In the genomic region with DNA sequence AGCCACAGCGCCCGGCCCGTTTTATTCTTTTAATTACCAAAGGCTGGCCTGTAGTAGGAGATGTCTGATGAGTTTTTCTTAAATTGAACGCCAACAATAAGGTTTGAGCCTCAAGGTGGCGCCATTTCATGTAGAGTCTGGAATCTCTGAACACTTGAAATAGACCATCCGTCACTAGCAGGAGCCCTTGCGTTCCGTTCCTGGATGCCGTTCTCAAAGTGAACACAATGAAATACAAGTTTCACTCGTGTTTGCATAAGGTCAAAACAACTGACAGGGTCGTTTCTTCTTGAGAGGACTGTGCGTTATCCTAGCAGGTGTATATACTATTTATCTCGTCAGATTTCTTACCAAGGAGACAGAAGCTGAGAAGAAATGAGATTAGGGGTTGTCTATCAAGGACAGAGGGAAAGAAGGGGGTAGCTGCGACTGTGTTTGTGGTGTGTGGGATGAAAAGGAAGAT, we compare ENCODE assay signal across 8 cellular contexts. TPM values are rescaled to one million over a fixed set of nuclear protein-coding genes. Genes with fewer than 3 reads are reported as not detected.
DNase-seq lines count a peak whose midpoint lies in the region; ATAC-seq, FAIRE-seq and TF ChIP-seq lines count a peak whose summit lies in the region.

No MANE protein-coding gene starts in this region.

- H3K27ac ChIP-seq in A549 (no peak overlapping the region), breast epithelium (no peak overlapping the region)

- POLR2A ChIA-PET in A549 (lab: Yijun Ruan, JAX), result no interaction called here

- CTCF ChIA-PET in A549 (lab: Yijun Ruan, JAX), result interaction anchor here (0.6 to 4.1 kb wide), 31 partner anchors 9 to 617 kb away, joined by 3 to 21 read pairs (median 4); a partner anchor contains a TSS

- TF ChIP-seq CTCF in A549 (IDR thresholded peaks at IDR 0.05), result peak; percentile 80
- TF ChIP-seq CTCF in WI38 (IDR thresholded peaks at IDR 0.05; ENCODE audit: low read depth, low read length), result peak; percentile 52
- peak; percentile 45 to 68 (median 50) for TF ChIP-seq CTCF in breast epithelium (IDR thresholded peaks at IDR 0.05)

- peak; percentile 68 to 78 for TF ChIP-seq RAD21 in A549 (conservative IDR thresholded peaks at IDR 0.05 in 1 of 2, IDR thresholded peaks at IDR 0.05 in 1 of 2)

- H3K36me3 ChIP-seq in breast epithelium, result no peaks in the 10 kb centered on the region

- H3K27me3 ChIP-seq in breast epithelium, result no peaks in the 10 kb centered on the region

- H3K4me3 ChIP-seq in A549 (peak overlapping the region; percentile 14; the same call in 1 of the 3 replicates), WI38 (ENCODE audit: low read depth, low read length) (no peak overlapping the region), breast epithelium (peak overlapping the region in 1 of 3 donors; percentile 33)

- H3K4me2 ChIP-seq in A549, result peak overlapping the region; percentile 65

- no peaks in the 10 kb centered on the region; the same call in 2 of the 3 replicates for H3K4me1 ChIP-seq in A549
- H3K4me1 ChIP-seq in breast epithelium, result no peaks in the 10 kb centered on the region

- TF ChIP-seq EP300 in A549 (IDR thresholded peaks at IDR 0.05), result no peak

- no peak for TF ChIP-seq POLR2A in A549 (IDR thresholded peaks at IDR 0.05; ENCODE audit: low read length)
- no peak for TF ChIP-seq POLR2A in breast epithelium (IDR thresholded peaks at IDR 0.05)

- intact Hi-C loops in breast epithelium (cut with DNase I; ENCODE audit: low total_unique reads), result no loop called here

- DNase-seq in A549 (ENCODE audit: low read depth in 1 of 2, low spot score in 1 of 2) (peak; percentile 58 to 88), GM19238 (ENCODE audit: insufficient read length, low spot score) (peak; percentile 18), NCI-H2196 treated with DMSO at 0.1 percent for 48 hours (lab: John Stamatoyannopoulos, UW; ENCODE audit: unreplicated experiment) (peak; percentile 66), breast epithelium (ENCODE audit: low spot score in 2 of 2) (peak; percentile 69 to 76)
- peak; percentile 52 to 61 (median 54) for DNase-seq in stimulated activated CD4-positive, alpha-beta T cell treated with anti-CD3 and anti-CD28 coated beads, Interleukin-1b, Interleukin-23, amount 100 ng/mL, for 24 hours (ENCODE audit: low read depth in 4 of 4, low spot score in 1 of 4)

- H3K9me3 ChIP-seq in A549 (no peaks in the 10 kb centered on the region), breast epithelium (no peaks in the 10 kb centered on the region)

- ATAC-seq in A549 (peak; percentile 90), GM21390 (IDR thresholded peaks at IDR 0.05; ENCODE audit: unreplicated experiment) (no peak)

- FAIRE-seq in A549 (lab: Jason Lieb, UNC) (peak; percentile 72), islet of Langerhans (lab: Jason Lieb, UNC) (peak; percentile 97)

- 2% methylated on average over 14 of the region's 14 CpGs for WGBS in A549 (ENCODE audit: missing lambda C conversion rate)

TF ChIP-seq in A549, 52 proteins besides CTCF, POLR2A, EP300 and RAD21:
- TF ChIP-seq SMC3 (IDR thresholded peaks at IDR 0.05) (peak; percentile 66), SREBF2 (IDR thresholded peaks at IDR 0.05) (no peak)
- TF ChIP-seq, protein P1, sequence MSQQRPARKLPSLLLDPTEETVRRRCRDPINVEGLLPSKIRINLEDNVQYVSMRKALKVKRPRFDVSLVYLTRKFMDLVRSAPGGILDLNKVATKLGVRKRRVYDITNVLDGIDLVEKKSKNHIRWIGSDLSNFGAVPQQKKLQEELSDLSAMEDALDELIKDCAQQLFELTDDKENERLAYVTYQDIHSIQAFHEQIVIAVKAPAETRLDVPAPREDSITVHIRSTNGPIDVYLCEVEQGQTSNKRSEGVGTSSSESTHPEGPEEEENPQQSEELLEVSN (IDR thresholded peaks at IDR 0.05; ENCODE audit: borderline replicate concordance, low read depth), result no peak
TF ChIP-seq in A549: peak in this region for 1.

RNA-seq across cellular contexts. Expression of a gene that starts 18.7 kb away (rescaled TPM):
- polyA plus RNA-seq in A549 (2011; rRNA removed) (not detected in 2 replicates), A549 (2017; fragmentation: RNase III; extraction: RNeasy Plus Mini Kit Qiagen cat#74134 plus additional on column Dnase treatment) (not detected in 3 replicates)
- not detected in 2 replicates for polyA plus RNA-seq in A549 (2012; cell fraction: cytosol; rRNA removed)
- polyA plus RNA-seq in A549 (2012; cell fraction: nucleus; rRNA removed), result not detected in 2 replicates
- not detected in 2 replicates for polyA minus RNA-seq in A549 (2011; rRNA and poly(A)+ RNA removed)
- not detected for total RNA-seq in breast epithelium

RNA-seq across cellular contexts. Expression of a gene that starts 37.2 kb away (rescaled TPM):
- polyA plus RNA-seq in A549 (2011; rRNA removed) (not detected in 2 replicates), A549 (2017; fragmentation: RNase III; extraction: RNeasy Plus Mini Kit Qiagen cat#74134 plus additional on column Dnase treatment) (not detected in 3 replicates)
- polyA plus RNA-seq in A549 (2012; cell fraction: cytosol; rRNA removed), result not detected in 2 replicates
- polyA plus RNA-seq in A549 (2012; cell fraction: nucleus; rRNA removed), result not detected in 2 replicates
- not detected in 2 replicates for polyA minus RNA-seq in A549 (2011; rRNA and poly(A)+ RNA removed)
- 10 to 100 TPM in 2 of 3 donors, not detected in 1; 59.6 to 80.8 TPM for total RNA-seq in breast epithelium

RNA-seq across cellular contexts. Expression of a gene that starts 47.5 kb away (rescaled TPM):
- polyA plus RNA-seq in A549 (2011; rRNA removed) (29.5 and 35.8 TPM in 2 replicates), A549 (2017; fragmentation: RNase III; extraction: RNeasy Plus Mini Kit Qiagen cat#74134 plus additional on column Dnase treatment) (50.9 to 55.8 TPM (median 52.2 TPM) in 3 replicates)
- 27.0 and 31.7 TPM in 2 replicates for polyA plus RNA-seq in A549 (2012; cell fraction: cytosol; rRNA removed)
- 115 and 120 TPM in 2 replicates for polyA plus RNA-seq in A549 (2012; cell fraction: nucleus; rRNA removed)
- polyA minus RNA-seq in A549 (2011; rRNA and poly(A)+ RNA removed), result 36.4 and 49.4 TPM in 2 replicates
- 10 to 100 TPM in 2 of 3 donors, 1 to 10 TPM in 1; 8.5 to 19.0 (median 14.8) TPM for total RNA-seq in breast epithelium

Comparison
In these comparisons a context has a peak if more than half of its experiments do, and no peak if none do; other contexts are left out.
1. DNase-seq: peak in every context shown above with its lines; median percentile 73 in A549; 72 in breast epithelium; 66 in NCI-H2196 treated with DMSO at 0.1 percent for 48 hours; 54 in stimulated activated CD4-positive, alpha-beta T cell treated with anti-CD3 and anti-CD28 coated beads, Interleukin-1b, Interleukin-23, amount 100 ng/mL, for 24 hours; 18 in GM19238.